7 cellular contexts compared by ENCODE assay signal in the genomic region with DNA sequence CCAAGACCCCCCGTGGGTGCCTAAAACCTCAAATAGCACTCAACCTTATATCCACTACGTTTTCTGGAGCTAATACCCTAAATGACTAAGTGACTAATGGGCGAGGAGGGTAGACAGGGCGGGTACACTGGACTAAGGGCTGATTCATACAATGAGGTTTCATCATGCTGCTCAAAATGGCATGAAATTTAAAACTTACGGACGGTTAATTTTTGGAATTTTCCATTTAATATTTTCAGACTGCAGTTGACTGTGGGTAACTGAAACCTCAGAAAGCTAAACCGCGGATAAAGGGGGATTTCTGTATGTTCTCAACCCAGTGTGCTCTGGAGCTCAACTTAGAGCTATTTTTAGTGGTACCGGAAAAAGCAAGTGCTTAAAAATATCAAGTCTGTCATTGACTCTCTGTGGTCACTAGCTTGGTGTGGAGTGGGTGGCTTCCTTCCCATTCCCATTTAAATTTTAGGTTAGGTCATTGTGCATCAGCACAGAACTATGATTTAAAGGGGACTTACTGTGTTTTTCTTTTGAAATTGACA.
A peak's percentile ranks its signal among the peaks of the same experiment; 100 is the strongest.
DNase-seq lines count a peak whose midpoint lies in the region; ATAC-seq lines count a peak whose summit lies in the region.

No MANE protein-coding gene starts in this region.

- peak; percentile 45 for DNase-seq in SW480 (ENCODE audit: low spot score)
- peak; percentile 20 for DNase-seq in iPS-NIHi11 (ENCODE audit: low spot score)
- DNase-seq in NCI-H146 (lab: John Stamatoyannopoulos, UW): no peak
- DNase-seq in NCI-H446 treated with DMSO at 0.1 percent for 48 hours (lab: John Stamatoyannopoulos, UW): no peak
- DNase-seq in DMS79 treated with DMSO at 0.1 percent for 48 hours (lab: John Stamatoyannopoulos, UW): no peak

- ATAC-seq in GM18870 (IDR thresholded peaks at IDR 0.05; ENCODE audit: unreplicated experiment): peak; percentile 79
- peak; percentile 80 for ATAC-seq in HG02623 (IDR thresholded peaks at IDR 0.05; ENCODE audit: unreplicated experiment)

Comparison
In these comparisons a context has a peak if more than half of its experiments do, and no peak if none do; other contexts are left out.
1. DNase-seq: peak in SW480 (single experiment) and iPS-NIHi11 (single experiment); none in NCI-H146 (single experiment), NCI-H446 treated with DMSO at 0.1 percent for 48 hours (single experiment) and DMS79 treated with DMSO at 0.1 percent for 48 hours (single experiment).